8 cellular contexts compared by ENCODE assay signal in the genomic region with DNA sequence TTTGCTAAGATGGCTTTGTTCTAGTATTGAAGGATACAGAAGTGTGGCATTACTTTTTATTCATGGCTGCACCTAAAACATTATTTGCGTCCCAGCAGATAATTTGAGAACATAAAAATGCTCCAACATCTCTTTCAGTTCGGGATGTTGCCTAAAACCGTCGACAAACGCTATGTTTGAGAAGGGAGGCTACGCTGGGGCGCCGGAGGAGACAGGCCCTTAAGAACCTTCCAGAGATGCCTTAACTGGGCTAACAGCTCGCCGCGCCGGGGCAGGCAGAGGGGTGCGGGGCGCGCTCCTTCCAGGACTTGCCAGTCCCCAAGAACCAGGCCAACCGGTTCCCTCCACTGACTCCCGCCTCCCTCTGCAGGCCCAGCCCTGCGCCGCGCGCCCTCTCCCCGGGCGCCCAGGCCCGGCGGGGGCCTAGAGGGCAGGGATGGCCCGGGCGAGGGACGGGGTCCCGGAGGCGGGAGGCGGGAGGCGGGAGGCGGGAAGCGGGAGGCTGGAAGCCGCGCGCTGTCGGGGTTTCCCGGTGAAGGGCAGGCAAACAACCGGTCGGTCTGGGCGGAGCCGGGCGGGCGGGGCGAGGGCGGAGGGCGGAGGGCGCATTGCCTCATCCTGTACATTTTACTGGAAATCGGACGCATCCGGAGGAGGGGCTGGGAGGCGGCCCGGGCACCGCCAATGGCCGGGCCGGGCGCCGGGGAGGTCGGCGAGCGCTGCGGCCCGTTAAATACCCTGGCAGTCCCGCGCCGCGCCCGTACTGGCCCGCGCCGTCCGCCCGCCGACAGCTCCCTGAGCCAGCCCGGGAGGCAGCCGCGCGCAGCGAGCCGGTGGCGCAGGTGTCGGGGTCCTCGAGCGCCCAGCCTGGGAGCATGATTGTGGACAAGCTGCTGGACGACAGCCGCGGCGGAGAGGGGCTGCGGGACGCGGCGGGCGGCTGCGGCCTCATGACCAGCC. TPM values are rescaled to one million over a fixed set of nuclear protein-coding genes. Genes with fewer than 3 reads are reported as not detected.
DNase-seq lines count a peak whose midpoint lies in the region; ATAC-seq, FAIRE-seq and TF ChIP-seq lines count a peak whose summit lies in the region.

A gene with protein sequence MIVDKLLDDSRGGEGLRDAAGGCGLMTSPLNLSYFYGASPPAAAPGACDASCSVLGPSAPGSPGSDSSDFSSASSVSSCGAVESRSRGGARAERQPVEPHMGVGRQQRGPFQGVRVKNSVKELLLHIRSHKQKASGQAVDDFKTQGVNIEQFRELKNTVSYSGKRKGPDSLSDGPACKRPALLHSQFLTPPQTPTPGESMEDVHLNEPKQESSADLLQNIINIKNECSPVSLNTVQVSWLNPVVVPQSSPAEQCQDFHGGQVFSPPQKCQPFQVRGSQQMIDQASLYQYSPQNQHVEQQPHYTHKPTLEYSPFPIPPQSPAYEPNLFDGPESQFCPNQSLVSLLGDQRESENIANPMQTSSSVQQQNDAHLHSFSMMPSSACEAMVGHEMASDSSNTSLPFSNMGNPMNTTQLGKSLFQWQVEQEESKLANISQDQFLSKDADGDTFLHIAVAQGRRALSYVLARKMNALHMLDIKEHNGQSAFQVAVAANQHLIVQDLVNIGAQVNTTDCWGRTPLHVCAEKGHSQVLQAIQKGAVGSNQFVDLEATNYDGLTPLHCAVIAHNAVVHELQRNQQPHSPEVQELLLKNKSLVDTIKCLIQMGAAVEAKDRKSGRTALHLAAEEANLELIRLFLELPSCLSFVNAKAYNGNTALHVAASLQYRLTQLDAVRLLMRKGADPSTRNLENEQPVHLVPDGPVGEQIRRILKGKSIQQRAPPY (plus strand): TSS at position 761 of the 960 bp plus-strand sequence. CDS start 115 bp downstream, at position 876.

- peaks cover 19% of the 10 kb centered on the region for H3K79me2 ChIP-seq in OCI-LY1 (ENCODE audit: insufficient read depth, low read length)
- H3K79me2 ChIP-seq in endothelial cell of umbilical vein (ENCODE audit: control insufficient read depth, insufficient read depth, low read length), result peaks cover 43% of the 10 kb centered on the region

- peaks cover 43% of the 10 kb centered on the region for H3K4me1 ChIP-seq in OCI-LY1 (ENCODE audit: insufficient read depth, low read length, severe bottlenecking)
- H3K4me1 ChIP-seq in endothelial cell of umbilical vein (ENCODE audit: control insufficient read depth, extremely low read depth, insufficient read depth, low read length), result peaks cover 17% of the 10 kb centered on the region

- peak; percentile 65 for ATAC-seq in GM21360 (IDR thresholded peaks at IDR 0.05; ENCODE audit: unreplicated experiment)

- FAIRE-seq in endothelial cell of umbilical vein (lab: Jason Lieb, UNC), result peak; percentile 92

- peak within 1 kb of the TSS; percentile 98 for H3K27ac Mint-ChIP-seq in mesothelial cell of epicardium

- no peaks in the 10 kb centered on the region for H3F3A ChIP-seq in OCI-LY1 (ENCODE audit: insufficient read depth, low read length)

- no peaks in the 10 kb centered on the region for H3K9me3 Mint-ChIP-seq in mesothelial cell of epicardium

- BruUV-seq in endothelial cell of umbilical vein (replicated peaks; lab: Mats Ljungman, UMichigan), result no TSS peak

- H3K9ac ChIP-seq in OCI-LY1 (ENCODE audit: low read length) (peak within 1 kb of the TSS; percentile 64), endothelial cell of umbilical vein (replicated peaks; ENCODE audit: extremely low read depth, insufficient read depth, low read length) (peak within 1 kb of the TSS; percentile 99)

- H2AFZ ChIP-seq in OCI-LY1 (ENCODE audit: low read length) (no peak within 1 kb of the TSS), endothelial cell of umbilical vein (ENCODE audit: low read depth, low read length) (peak within 1 kb of the TSS; percentile 67)

- CTCF ChIA-PET in endothelial cell of umbilical vein (lab: Charles Lee), result interaction anchor here (1.2 to 3.3 kb wide), 8 partner anchors 22 to 380 kb away, joined by 3 to 39 read pairs (median 8); no protein-coding TSS in a partner anchor

- H4K20me1 ChIP-seq in OCI-LY1 (ENCODE audit: insufficient read depth, low read length), result no peaks in the 10 kb centered on the region
- no peaks in the 10 kb centered on the region for H4K20me1 ChIP-seq in endothelial cell of umbilical vein (replicated peaks; ENCODE audit: control insufficient read depth, extremely low read depth, insufficient read depth, low read length)

- H3K4me2 ChIP-seq in OCI-LY1 (ENCODE audit: low read length) (peak within 1 kb of the TSS; percentile 84), endothelial cell of umbilical vein (ENCODE audit: insufficient read depth, low read length) (peak within 1 kb of the TSS; percentile 96)

- H3K4me3 Mint-ChIP-seq in mesothelial cell of epicardium, result peak within 1 kb of the TSS; percentile 90

- POLR2A ChIA-PET in endothelial cell of umbilical vein (lab: Charles Lee), result interaction anchor here (0.6 to 2.6 kb wide), 27 partner anchors 10 to 376 kb away, joined by 3 to 31 read pairs (median 4); partner anchors contain the start of genes CEP97 and NXPE3

- H3K4me3 ChIP-seq in OCI-LY1 (ENCODE audit: low read depth, low read length, poor library complexity, severe bottlenecking), result peak within 1 kb of the TSS; percentile 63
- peak within 1 kb of the TSS; percentile 88 to 99 (median 90) for H3K4me3 ChIP-seq in endothelial cell of umbilical vein (replicated peaks in 1 of 3; ENCODE audit: insufficient read depth in 1 of 3, low read depth in 1 of 3, low read length in 3 of 3)

- no peaks in the 10 kb centered on the region for H3K9me2 ChIP-seq in OCI-LY1 (ENCODE audit: low read depth, low read length)

- H3K36me3 ChIP-seq in OCI-LY1 (ENCODE audit: insufficient read depth, low read length) (peaks cover 33% of the 10 kb centered on the region), endothelial cell of umbilical vein (ENCODE audit: control insufficient read depth in 2 of 2, extremely low read depth in 1 of 2, insufficient read depth in 2 of 2, low read length in 2 of 2) (peaks cover 10 to 15% of the 10 kb centered on the region in 2 experiments)

- no peaks in the 10 kb centered on the region for H3K27me3 Mint-ChIP-seq in mesothelial cell of epicardium (ENCODE audit: low read depth)

- H3K27me3 ChIP-seq in OCI-LY1 (ENCODE audit: insufficient read depth, low read length), result no peaks in the 10 kb centered on the region
- H3K27me3 ChIP-seq in endothelial cell of umbilical vein (ENCODE audit: control insufficient read depth in 2 of 2, insufficient read depth in 2 of 2, low read length in 2 of 2), result no peaks in the 10 kb centered on the region

- H3K4me1 Mint-ChIP-seq in mesothelial cell of epicardium, result peaks cover 39% of the 10 kb centered on the region

- dilution Hi-C loops in endothelial cell of umbilical vein (cut with MboI; ENCODE audit: extremely low pct_ligation_motif_present, low sequenced_read_pairs), result no loop called here

- DNase-seq in COLO668 (lab: John Stamatoyannopoulos, UW; ENCODE audit: unreplicated experiment) (peak; percentile 88), HT-29 (ENCODE audit: low spot score) (peak; percentile 99), endothelial cell of umbilical vein (ENCODE audit: low read depth, low spot score) (peak; percentile 94), mesothelial cell of epicardium (ENCODE audit: low spot score in 2 of 2, unreplicated experiment in 2 of 2) (peak; percentile 76 to 88)
- DNase-seq in activated CD8-positive, alpha-beta memory T cell treated with anti-CD3 and anti-CD28 coated beads, Interleukin-2, amount 50 U/mL, for 4 hours, result peak; percentile 93
- peak; percentile 91 to 93 for DNase-seq in stimulated activated CD8-positive, alpha-beta memory T cell treated with anti-CD3 and anti-CD28 coated beads, Interleukin-15, amount 100 ng/mL, for 48 hours (ENCODE audit: low read depth in 2 of 2)

- H3K9me3 ChIP-seq in OCI-LY1 (ENCODE audit: low read length) (no peaks in the 10 kb centered on the region), endothelial cell of umbilical vein (replicated peaks; ENCODE audit: control insufficient read depth, insufficient read depth, low read length) (no peaks in the 10 kb centered on the region)

- intact Hi-C loops in endothelial cell of umbilical vein (cut with micrococcal nuclease), result loop anchor here (1.0 kb wide), 4 partner anchors 22 to 314 kb away; no protein-coding TSS in a partner anchor

- TF ChIP-seq POLR2A in endothelial cell of umbilical vein (IDR thresholded peaks at IDR 0.05; ENCODE audit: low read depth, low read length), result peak; percentile 99

- no peak for TF ChIP-seq CTCF in OCI-LY1 (IDR thresholded peaks at IDR 0.05; ENCODE audit: low read length)
- TF ChIP-seq CTCF in endothelial cell of umbilical vein (IDR thresholded peaks at IDR 0.05; ENCODE audit: extremely low read depth in 1 of 2, insufficient read depth in 1 of 2, low read depth in 1 of 2, low read length in 2 of 2), result no peak
- TF ChIP-seq CTCF in mesothelial cell of epicardium (IDR thresholded peaks at IDR 0.05; ENCODE audit: unreplicated experiment), result no peak

- peaks cover 29% of the 10 kb centered on the region for H3K36me3 Mint-ChIP-seq in mesothelial cell of epicardium

- peak within 1 kb of the TSS; percentile 56 for H3K27ac ChIP-seq in OCI-LY1 (ENCODE audit: low read depth, low read length, poor library complexity, severe bottlenecking)
- peak within 1 kb of the TSS; percentile 88 for H3K27ac ChIP-seq in endothelial cell of umbilical vein (ENCODE audit: insufficient read depth, low read depth, low read length)

- no peaks in the 10 kb centered on the region for H3K9me1 ChIP-seq in endothelial cell of umbilical vein (replicated peaks; ENCODE audit: control insufficient read depth, extremely low read depth, insufficient read depth, low read length)

TF ChIP-seq in endothelial cell of umbilical vein, 7 proteins besides CTCF, POLR2A, EP300 and RAD21 (continues in another document):
- TF ChIP-seq POLR2AphosphoS5 (IDR thresholded peaks at IDR 0.05; ENCODE audit: insufficient read depth, low read depth, low read length), result peak; percentile 100
- TF ChIP-seq MYC (IDR thresholded peaks at IDR 0.05; ENCODE audit: low read depth, low read length), result no peak
- TF ChIP-seq, protein P1, sequence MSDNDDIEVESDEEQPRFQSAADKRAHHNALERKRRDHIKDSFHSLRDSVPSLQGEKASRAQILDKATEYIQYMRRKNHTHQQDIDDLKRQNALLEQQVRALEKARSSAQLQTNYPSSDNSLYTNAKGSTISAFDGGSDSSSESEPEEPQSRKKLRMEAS (IDR thresholded peaks at IDR 0.05; ENCODE audit: insufficient read depth, insufficient read length), result peak; percentile 2

RNA-seq across cellular contexts. Expression of the gene that starts here (rescaled TPM):
- 51.0 and 53.2 TPM in 2 replicates for total RNA-seq in HT-29 (2014; rRNA removed; shearing (Covaris generic))
- total RNA-seq in endothelial cell of umbilical vein (27.4 and 28.9 TPM in 2 replicates), mesothelial cell of epicardium (134 to 142 TPM (median 136 TPM) in 3 replicates)
- 16.7 and 17.5 TPM in 2 replicates for polyA plus RNA-seq in endothelial cell of umbilical vein
- 10.3 and 20.3 TPM in 2 replicates for polyA plus RNA-seq in endothelial cell of umbilical vein (2011; cell fraction: cytosol; rRNA removed)
- 182 and 220 TPM in 2 replicates for polyA plus RNA-seq in endothelial cell of umbilical vein (2011; cell fraction: nucleus; rRNA removed)
- polyA plus RNA-seq in endothelial cell of umbilical vein (2012), result 9.2 and 13.5 TPM in 2 replicates
- polyA minus RNA-seq in endothelial cell of umbilical vein, result 87.4 and 102 TPM in 2 replicates
- polyA minus RNA-seq in endothelial cell of umbilical vein (2011; cell fraction: cytosol; rRNA and poly(A)+ RNA removed), result 14.0 TPM
- 237 and 251 TPM in 2 replicates for polyA minus RNA-seq in endothelial cell of umbilical vein (2011; cell fraction: nucleus; rRNA and poly(A)+ RNA removed)

Comparison
In these comparisons a context has a peak if more than half of its experiments do, and no peak if none do; other contexts are left out.
1. Peak in every context shown above with its lines: DNase-seq, ATAC-seq, H3K4me3 ChIP-seq and H3K27ac ChIP-seq.